ENCODE assay signal across 1 cellular context in genomic region chr7:149041350-149041749, GRCh38.
TF ChIP-seq lines count a peak whose summit lies in the region.

No MANE protein-coding gene starts in this region.

TF ChIP-seq in K562, 482 proteins besides CTCF, POLR2A, EP300 and RAD21 (continued from another document):
- no peak for TF ChIP-seq CUX1 (CRISPR knock-in tag; IDR thresholded peaks at IDR 0.05)
- 0 out of 2 replicates have a peak, but pooled peaks have one; percentile 43 for TF ChIP-seq ZBTB33 (CRISPR knock-in tag; IDR thresholded peaks at IDR 0.05)
- peak; percentile 46 for TF ChIP-seq CBFA2T3 (IDR thresholded peaks at IDR 0.05)
- TF ChIP-seq FOSL1 (tag; conservative IDR thresholded peaks at IDR 0.05): peak; percentile 74
- no peak for TF ChIP-seq KAT7 (CRISPR knock-in tag; IDR thresholded peaks at IDR 0.05; ENCODE audit: borderline replicate concordance)
- TF ChIP-seq C11orf30 (IDR thresholded peaks at IDR 0.05; ENCODE audit: low read depth): peak; percentile 55
- peak; percentile 70 for TF ChIP-seq MAFK (IDR thresholded peaks at IDR 0.05; ENCODE audit: low read length)
- peak; percentile 86 for TF ChIP-seq JUND (IDR thresholded peaks at IDR 0.05; ENCODE audit: borderline replicate concordance, low read depth, low read length)
- peak; percentile 56; the same call in 1 of the 3 replicates for TF ChIP-seq JUND (tag; IDR thresholded peaks at IDR 0.05; ENCODE audit: borderline replicate concordance, low read depth, low read length)
- peak; percentile 62 for TF ChIP-seq TCF3 (CRISPR knock-in tag; IDR thresholded peaks at IDR 0.05)
- TF ChIP-seq NR1H2 (CRISPR knock-in tag; IDR thresholded peaks at IDR 0.05): no peak
- no peak for TF ChIP-seq TEAD1 (CRISPR knock-in tag; IDR thresholded peaks at IDR 0.05)
- 0 out of 2 replicates have a peak, but pooled peaks have one; percentile 5 for TF ChIP-seq CBFA2T2 (conservative IDR thresholded peaks at IDR 0.05)
- TF ChIP-seq DPF2 (IDR thresholded peaks at IDR 0.05): peak; percentile 83
- TF ChIP-seq RCOR1 (IDR thresholded peaks at IDR 0.05; ENCODE audit: borderline replicate concordance in 1 of 2, low read depth in 2 of 2, low read length in 2 of 2): peak in 1 of 2 experiments; percentile 63; a peak in 1 of 4 replicates
- TF ChIP-seq NFE2 (IDR thresholded peaks at IDR 0.05; ENCODE audit: low read depth): peak; percentile 81
- peak; percentile 67; the same call in 1 of the 2 replicates for TF ChIP-seq SMARCE1 (IDR thresholded peaks at IDR 0.05)
- peak in 1 of 2 experiments; percentile 56; a peak in 1 of 4 replicates for TF ChIP-seq FOXA3 (CRISPR knock-in tag; conservative IDR thresholded peaks at IDR 0.05 in 1 of 2, IDR thresholded peaks at IDR 0.05 in 1 of 2)
- no peak for TF ChIP-seq NFIC (IDR thresholded peaks at IDR 0.05)
- TF ChIP-seq ARID1B (IDR thresholded peaks at IDR 0.05): peak; percentile 83
- peak; percentile 57; the same call in 1 of the 2 replicates for TF ChIP-seq MAFF (IDR thresholded peaks at IDR 0.05; ENCODE audit: low read length)
- peak; percentile 64; the same call in 1 of the 2 replicates for TF ChIP-seq SMARCC2 (IDR thresholded peaks at IDR 0.05; ENCODE audit: low read depth)
- no peak for TF ChIP-seq ZNF175 (CRISPR knock-in tag; IDR thresholded peaks at IDR 0.05; ENCODE audit: low read depth)
- 0 out of 2 replicates have a peak, but pooled peaks have one; percentile 18 for TF ChIP-seq HES1 (IDR thresholded peaks at IDR 0.05; ENCODE audit: low read depth)
- TF ChIP-seq NFXL1 (CRISPR knock-in tag; IDR thresholded peaks at IDR 0.05): no peak
- TF ChIP-seq POLR3A (IDR thresholded peaks at IDR 0.05; ENCODE audit: borderline replicate concordance, extremely low read depth, insufficient read depth, insufficient read length): no peak
